17 cellular contexts compared by ENCODE assay signal in the genomic region with DNA sequence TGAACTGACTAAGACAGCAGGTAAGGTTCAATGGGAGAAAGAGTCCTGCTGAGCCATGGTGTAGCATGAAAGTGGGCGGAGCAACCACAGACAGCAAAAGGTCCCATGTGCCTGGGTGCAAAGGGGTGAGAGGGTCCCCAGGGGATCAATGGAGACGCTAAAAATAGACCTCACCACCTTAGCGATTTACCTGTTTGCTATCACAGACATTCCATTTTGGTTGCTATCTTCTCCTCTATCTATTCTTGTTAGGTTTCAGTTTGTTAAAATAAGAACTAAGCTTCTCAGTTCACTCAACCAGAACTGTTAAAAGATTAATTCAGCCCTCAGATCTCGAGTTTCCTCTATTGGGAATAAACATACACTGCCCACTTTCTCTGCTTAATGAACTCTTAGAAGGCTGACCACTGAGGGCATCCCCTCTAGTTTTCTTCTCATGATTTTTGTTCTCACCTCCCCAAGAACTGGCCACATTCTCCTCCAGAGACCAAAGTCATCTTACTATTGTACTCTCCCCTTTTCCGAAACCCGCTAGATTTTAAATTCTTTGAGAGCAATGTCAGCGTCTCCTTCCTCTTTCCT.
DNase-seq lines count a peak whose midpoint lies in the region; ATAC-seq and FAIRE-seq lines count a peak whose summit lies in the region.
"Had no signal": no experiment of that assay in that cellular context is flagged by ENCODE, and none has a peak within 500 bp of the region (broad histone marks: within the 10 kb centered on the region; RNA-seq: fewer than 3 reads in every experiment).

No MANE protein-coding gene starts in this region.

- intact Hi-C loops in posterior cingulate gyrus (cut with DNase I): no loop called here

- H3K4me3 ChIP-seq in BLaER1: no peak overlapping the region
- H3K4me3 ChIP-seq: sigmoid colon, thoracic aorta had no signal

- H3K36me3 ChIP-seq in BLaER1: no peaks in the 10 kb centered on the region
- H3K36me3 ChIP-seq: sigmoid colon, thoracic aorta had no signal

- no peaks in the 10 kb centered on the region for H3K27me3 ChIP-seq in BLaER1
- H3K27me3 ChIP-seq: sigmoid colon had no signal

- H4K20me1 ChIP-seq in BLaER1: no peaks in the 10 kb centered on the region

- DNase-seq in posterior cingulate gyrus: no peak
- no peak for DNase-seq in HTR-8/SVneo (ENCODE audit: insufficient read length, low spot score)
- no peak for DNase-seq in islet precursor cell
- DNase-seq: activated naive CD8-positive, alpha-beta T cell treated with anti-CD3 and anti-CD28 coated beads, Interleukin-2, amount 50 U/mL, for 24 hours; naive thymus-derived CD4-positive, alpha-beta T cell; NCI-H446; sigmoid colon had no signal

- FAIRE-seq in HTR-8/SVneo (lab: Jason Lieb, UNC): no peak
- FAIRE-seq: colon, keratinocyte had no signal

- peak overlapping the region; percentile 67 for H3K4me2 ChIP-seq in BLaER1

- H3K4me1 ChIP-seq in BLaER1: peaks cover 18% of the 10 kb centered on the region
- H3K4me1 ChIP-seq: sigmoid colon had no signal

- H3K9me3 ChIP-seq in BLaER1: no peaks in the 10 kb centered on the region
- H3K9me3 ChIP-seq: sigmoid colon, thoracic aorta had no signal

- H3K9ac ChIP-seq in BLaER1: no peak overlapping the region

- ATAC-seq in GM19043 (IDR thresholded peaks at IDR 0.05; ENCODE audit: low read depth, unreplicated experiment) (peak; percentile 66), GM21825 (IDR thresholded peaks at IDR 0.05; ENCODE audit: unreplicated experiment) (peak; percentile 74), HG03342 (IDR thresholded peaks at IDR 0.05; ENCODE audit: unreplicated experiment) (peak; percentile 83), HG03280 (IDR thresholded peaks at IDR 0.05; ENCODE audit: unreplicated experiment) (no peak)
- ATAC-seq: activated naive CD8-positive, alpha-beta T cell treated with anti-CD3 and anti-CD28 coated beads, Interleukin-2, amount 50 U/mL, for 24 hours; naive thymus-derived CD4-positive, alpha-beta T cell; Right ventricle myocardium inferior had no signal

- H3K27ac ChIP-seq in BLaER1: no peak overlapping the region
- H3K27ac ChIP-seq: HL-60, sigmoid colon, thoracic aorta had no signal
